8 cellular contexts compared by ENCODE assay signal in the genomic region with DNA sequence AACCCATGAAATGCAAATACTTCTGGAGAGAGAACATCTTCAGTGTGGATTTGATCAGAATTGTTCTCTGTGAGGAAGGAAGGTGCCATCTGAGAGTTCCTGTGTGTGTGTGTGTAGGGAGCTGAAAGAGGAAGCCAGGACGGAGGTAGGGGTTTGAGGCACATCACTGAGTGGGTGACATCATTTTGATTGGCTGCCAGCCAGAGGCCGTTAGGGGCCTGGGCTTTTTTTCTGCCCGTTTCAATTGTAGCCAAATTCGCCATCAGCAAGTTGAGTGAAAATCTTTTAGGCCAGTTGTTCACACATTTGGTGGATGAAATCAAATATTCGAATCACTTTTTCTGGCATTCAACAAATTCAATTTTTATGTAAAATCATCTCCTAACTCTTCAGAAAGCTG. TPM values are rescaled to one million over a fixed set of nuclear protein-coding genes. Genes with fewer than 3 reads are reported as not detected.
DNase-seq lines count a peak whose midpoint lies in the region; ATAC-seq lines count a peak whose summit lies in the region.

No MANE protein-coding gene starts in this region.

- H3K36me3 ChIP-seq in CD8-positive, alpha-beta memory T cell (ENCODE audit: insufficient read depth, low read length): no peaks in the 10 kb centered on the region

- H3K4me1 ChIP-seq in CD8-positive, alpha-beta memory T cell (ENCODE audit: insufficient read depth, low read length): no peaks in the 10 kb centered on the region

- no peak overlapping the region for H3K4me3 ChIP-seq in CD8-positive, alpha-beta memory T cell (ENCODE audit: low read length)

- H3K27ac ChIP-seq in CD8-positive, alpha-beta memory T cell (ENCODE audit: low read depth, low read length): no peak overlapping the region

- H3K27me3 Mint-ChIP-seq in CD8-positive, alpha-beta memory T cell: peaks cover 4 to 53% of the 10 kb centered on the region in 2 donors

- POLR2A ChIA-PET in CD8-positive, alpha-beta memory T cell (lab: Charles Lee): no interaction called here

- H3K27ac Mint-ChIP-seq in CD8-positive, alpha-beta memory T cell: no peak overlapping the region

- ATAC-seq in GM18867 (IDR thresholded peaks at IDR 0.05; ENCODE audit: unreplicated experiment): peak; percentile 78
- ATAC-seq in HG03097 (IDR thresholded peaks at IDR 0.05; ENCODE audit: low FRiP score, unreplicated experiment): peak; percentile 80
- no peak for ATAC-seq in HG02970 (IDR thresholded peaks at IDR 0.05; ENCODE audit: low FRiP score, unreplicated experiment)

- peaks cover 11 to 22% (median 15%) of the 10 kb centered on the region in 5 donors for H3K9me3 Mint-ChIP-seq in CD8-positive, alpha-beta memory T cell

- no peaks in the 10 kb centered on the region for H3K4me1 Mint-ChIP-seq in CD8-positive, alpha-beta memory T cell

- DNase-seq in NCI-H2196 (lab: John Stamatoyannopoulos, UW; ENCODE audit: unreplicated experiment) (peak; percentile 80), dermis microvascular lymphatic vessel endothelial cell (ENCODE audit: low read depth in 2 of 2) (peak; percentile 61 to 79), D341Med (ENCODE audit: low spot score) (no peak)
- no peak for DNase-seq in effector CD4-positive, alpha-beta T cell
- no peak for DNase-seq in CD8-positive, alpha-beta memory T cell

- no peak overlapping the region for H3K4me3 Mint-ChIP-seq in CD8-positive, alpha-beta memory T cell

- H3K36me3 Mint-ChIP-seq in CD8-positive, alpha-beta memory T cell: peaks cover 0 to 7% (median 2%) of the 10 kb centered on the region in 3 donors

- H3K27me3 ChIP-seq in CD8-positive, alpha-beta memory T cell (ENCODE audit: insufficient read depth, low read length, poor library complexity, severe bottlenecking): no peaks in the 10 kb centered on the region

- CTCF ChIA-PET in CD8-positive, alpha-beta memory T cell (lab: Charles Lee): no interaction called here

- no peaks in the 10 kb centered on the region for H3K9me3 ChIP-seq in CD8-positive, alpha-beta memory T cell (ENCODE audit: low read length)

RNA-seq across cellular contexts. Expression of gene TSN, which starts 48.9 kb away (rescaled TPM):
- 88.8 and 91.5 TPM in 2 replicates for total RNA-seq in dermis microvascular lymphatic vessel endothelial cell
- total RNA-seq in CD8-positive, alpha-beta memory T cell: 10 to 100 TPM; 88.0 to 90.4 TPM
- 74.9 TPM for polyA plus RNA-seq in CD8-positive, alpha-beta memory T cell

Comparison
In these comparisons a context has a peak if more than half of its experiments do, and no peak if none do; other contexts are left out.
1. DNase-seq: peak in NCI-H2196 (single experiment) and dermis microvascular lymphatic vessel endothelial cell (2 of 2); none in D341Med (single experiment), effector CD4-positive, alpha-beta T cell (single experiment) and CD8-positive, alpha-beta memory T cell (0 of 5).